Comparison of ENCODE assay signal across 15 cellular contexts in genomic region chr2:181673178-181673577, GRCh38. TPM values are rescaled to one million over a fixed set of nuclear protein-coding genes. Genes with fewer than 3 reads are reported as not detected.
DNase-seq lines count a peak whose midpoint lies in the region; ATAC-seq and TF ChIP-seq lines count a peak whose summit lies in the region.
"Had no signal": no experiment of that assay in that cellular context is flagged by ENCODE, and none has a peak within 500 bp of the region (broad histone marks: within the 10 kb centered on the region; RNA-seq: fewer than 3 reads in every experiment).

No MANE protein-coding gene starts in this region.

- CTCF ChIA-PET in Calu3 (lab: Charles Lee) = no interaction called here

- H3K4me3 Mint-ChIP-seq in Calu3 (ENCODE audit: low read depth, unreplicated experiment) = no peak overlapping the region
- H3K4me3 Mint-ChIP-seq: CD8-positive, alpha-beta memory T cell had no signal

- no peaks in the 10 kb centered on the region for H3K36me3 ChIP-seq in sigmoid colon

- H3K9me3 ChIP-seq in sigmoid colon = no peaks in the 10 kb centered on the region

- H3K9me3 Mint-ChIP-seq in Calu3 (ENCODE audit: low read depth, unreplicated experiment) = no peaks in the 10 kb centered on the region

- no peak overlapping the region for H3K27ac ChIP-seq in sigmoid colon

- WGBS in sigmoid colon, 2 donors = 40 to 69% methylated on average over 2 of the region's 2 CpGs

- no peak overlapping the region for H3K4me3 ChIP-seq in sigmoid colon
- H3K4me3 ChIP-seq: lung had no signal

- no peak for TF ChIP-seq POLR2A in sigmoid colon (IDR thresholded peaks at IDR 0.05)

- TF ChIP-seq EP300 in sigmoid colon (IDR thresholded peaks at IDR 0.05) = no peak

- in situ Hi-C loops in SK-MEL-5 (cut with HindIII; ENCODE audit: low pct_unique_long_range_greater_than_20kb, low sequenced_read_pairs) = no loop called here

- no peaks in the 10 kb centered on the region for H3K36me3 Mint-ChIP-seq in Calu3 (ENCODE audit: insufficient read depth, unreplicated experiment)
- H3K36me3 Mint-ChIP-seq: CD8-positive, alpha-beta memory T cell had no signal

- DNase-seq in NCI-H2029 treated with DMSO at 0.1 percent for 48 hours (lab: John Stamatoyannopoulos, UW) (peak; percentile 35), SK-MEL-5 (ENCODE audit: low read depth, low spot score) (peak; percentile 70), sigmoid colon (no peak), NCI-H2196 treated with DMSO at 0.1 percent for 48 hours (lab: John Stamatoyannopoulos, UW; ENCODE audit: unreplicated experiment) (no peak), Calu3 (no peak)
- DNase-seq in stimulated activated CD4-positive, alpha-beta T cell treated with anti-CD3 and anti-CD28 coated beads, Interleukin-2, amount 100 ng/mL, for 48 hours = no peak
- DNase-seq: CD8-positive, alpha-beta memory T cell; hippocampal formation; NCI-H226; occipital lobe; stimulated activated CD4-positive, alpha-beta T cell treated with anti-CD3 and anti-CD28 coated beads, Interleukin-1b, Interleukin-23, amount 100 ng/mL, for 48 hours had no signal

- ATAC-seq in GM18502 (IDR thresholded peaks at IDR 0.05; ENCODE audit: poor library complexity, unreplicated experiment) = peak; percentile 35
- ATAC-seq in HG02759 (IDR thresholded peaks at IDR 0.05; ENCODE audit: unreplicated experiment) = peak; percentile 26

- no peak for TF ChIP-seq CTCF in sigmoid colon (IDR thresholded peaks at IDR 0.05)
- no peak for TF ChIP-seq CTCF in Calu3 (IDR thresholded peaks at IDR 0.05; ENCODE audit: unreplicated experiment)

- H3K27me3 ChIP-seq in sigmoid colon = peaks cover under 1 to 36% (median 8%) of the 10 kb centered on the region in 3 donors

- intact Hi-C loops in sigmoid colon (cut with DNase I) (no loop called here), Calu3 (cut with micrococcal nuclease; ENCODE audit: unreplicated experiment) (no loop called here)

- no TSS peak for BruUV-seq in Calu3 (replicated peaks; lab: Mats Ljungman, UMichigan)

- peaks cover 26% of the 10 kb centered on the region for H3K27me3 Mint-ChIP-seq in Calu3 (ENCODE audit: unreplicated experiment)

- H3K4me1 Mint-ChIP-seq in Calu3 (ENCODE audit: low read depth, unreplicated experiment) = no peaks in the 10 kb centered on the region

- no peak overlapping the region for H3K27ac Mint-ChIP-seq in Calu3 (ENCODE audit: unreplicated experiment)

- H3K4me1 ChIP-seq in sigmoid colon = no peaks in the 10 kb centered on the region

RNA-seq across cellular contexts. Expression of gene NEUROD1, which starts 7.1 kb away (rescaled TPM):
- total RNA-seq in SK-MEL-5 (2014; rRNA removed; shearing (Covaris generic)) = not detected in 2 replicates
- not detected in 2 replicates for polyA plus RNA-seq in SK-MEL-5 (2015; cell fraction: cytosol; rRNA removed)
- not detected in 2 replicates for polyA plus RNA-seq in SK-MEL-5 (2015; cell fraction: nucleus; rRNA removed)
- total RNA-seq in sigmoid colon (not detected), Calu3 (2022) (not detected in 2 replicates)
- 1 to 10 TPM in 2 of 3 donors, under 1 TPM in 1; 0.39 to 3.6 (median 2.3) TPM for polyA plus RNA-seq in sigmoid colon
- total RNA-seq: CD8-positive, alpha-beta memory T cell; T-helper 2 cell treated with Interferon-gamma antibody and Interleukin-4, amounts not matched to agents 100 ng/mL and 5 ng/mL, for 36 hours had no signal
- polyA plus RNA-seq: CD8-positive, alpha-beta memory T cell; lung had no signal

RNA-seq across cellular contexts. Expression of gene CERKL, which starts 16.3 kb away (rescaled TPM):
- 0.08 TPM in 1 of 2 replicates, not detected in the other for total RNA-seq in SK-MEL-5 (2014; rRNA removed; shearing (Covaris generic))
- not detected in 2 replicates for polyA plus RNA-seq in SK-MEL-5 (2015; cell fraction: cytosol; rRNA removed)
- polyA plus RNA-seq in SK-MEL-5 (2015; cell fraction: nucleus; rRNA removed) = 0.19 TPM in 1 of 2 replicates, not detected in the other
- total RNA-seq in sigmoid colon (not detected), Calu3 (2022) (1.1 and 1.5 TPM in 2 replicates)
- polyA plus RNA-seq in sigmoid colon = under 1 TPM in 1 of 3 donors, not detected in 2; 0.09 TPM
- total RNA-seq: CD8-positive, alpha-beta memory T cell had no signal

Comparison
In these comparisons a context has a peak if more than half of its experiments do, and no peak if none do; other contexts are left out.
1. DNase-seq: peak in NCI-H2029 treated with DMSO at 0.1 percent for 48 hours (single experiment) and SK-MEL-5 (single experiment); none in sigmoid colon (single experiment), stimulated activated CD4-positive, alpha-beta T cell treated with anti-CD3 and anti-CD28 coated beads, Interleukin-2, amount 100 ng/mL, for 48 hours (0 of 2), NCI-H2196 treated with DMSO at 0.1 percent for 48 hours (single experiment) and Calu3 (single experiment).